In the genomic region with DNA sequence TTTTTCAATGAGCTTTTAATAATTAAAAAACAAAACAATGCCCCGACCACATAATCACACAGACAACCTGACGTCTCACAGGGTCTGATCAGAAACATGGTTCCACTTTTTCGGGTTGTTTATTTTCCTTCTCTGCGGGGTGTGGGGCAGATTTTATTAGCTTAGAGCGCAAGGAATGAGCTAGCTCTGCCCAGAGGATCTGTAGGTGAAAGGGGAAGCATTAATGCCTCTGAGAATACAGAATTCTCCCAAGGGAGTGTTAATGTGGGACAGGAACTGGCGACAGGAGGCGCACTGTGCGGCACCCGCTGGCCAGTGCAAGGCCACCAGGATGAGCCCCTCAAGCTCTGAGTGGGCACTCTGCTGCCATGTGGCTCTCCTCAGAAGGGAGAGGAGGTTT, we compare ENCODE assay signal across 15 cellular contexts.
DNase-seq lines count a peak whose midpoint lies in the region; ATAC-seq and TF ChIP-seq lines count a peak whose summit lies in the region.
"Had no signal": no experiment of that assay in that cellular context is flagged by ENCODE, and none has a peak within 500 bp of the region (broad histone marks: within the 10 kb centered on the region; RNA-seq: fewer than 3 reads in every experiment).

No MANE protein-coding gene starts in this region.

- TF ChIP-seq POLR2A in body of pancreas (IDR thresholded peaks at IDR 0.05) (no peak), prostate gland (IDR thresholded peaks at IDR 0.05) (no peak)

- WGBS in body of pancreas, 2 donors, result 86 to 95% methylated on average over 9 of the region's 9 CpGs
- WGBS in prostate gland, result 93% methylated on average over 9 of the region's 9 CpGs

- H3K4me1 ChIP-seq in body of pancreas (peaks cover 8% of the 10 kb centered on the region), prostate gland (replicated peaks) (no peaks in the 10 kb centered on the region)
- H3K4me1 ChIP-seq: BE2C had no signal

- H3K27me3 ChIP-seq in body of pancreas (no peaks in the 10 kb centered on the region), prostate gland (replicated peaks; ENCODE audit: insufficient read depth) (no peaks in the 10 kb centered on the region)
- H3K27me3 ChIP-seq: BE2C had no signal

- TF ChIP-seq CTCF in GM12872 (IDR thresholded peaks at IDR 0.05; ENCODE audit: insufficient read depth, low read depth, low read length) (0 out of 3 replicates have a peak, but pooled peaks have one; percentile 12), choroid plexus epithelial cell (conservative IDR thresholded peaks at IDR 0.05; ENCODE audit: low read depth, low read length) (peak; percentile 19), body of pancreas (IDR thresholded peaks at IDR 0.05) (no peak), prostate gland (IDR thresholded peaks at IDR 0.05) (no peak)

- H3K36me3 ChIP-seq in body of pancreas (replicated peaks in 1 of 2; ENCODE audit: insufficient read depth in 1 of 2, low read depth in 2 of 2) (no peaks in the 10 kb centered on the region), prostate gland (no peaks in the 10 kb centered on the region)
- H3K36me3 ChIP-seq: BE2C had no signal

- H3K9me3 ChIP-seq in body of pancreas (no peaks in the 10 kb centered on the region), prostate gland (no peaks in the 10 kb centered on the region)
- H3K9me3 ChIP-seq: BE2C had no signal

- H3K4me3 ChIP-seq in choroid plexus epithelial cell (ENCODE audit: low read depth, low read length), result no peak overlapping the region
- H3K4me3 ChIP-seq in body of pancreas, result no peak overlapping the region
- no peak overlapping the region for H3K4me3 ChIP-seq in prostate gland

- no peak overlapping the region for H3K27ac ChIP-seq in body of pancreas
- H3K27ac ChIP-seq in prostate gland, result no peak overlapping the region

- DNase-seq in HT-29 (ENCODE audit: low spot score) (peak; percentile 11), choroid plexus epithelial cell (ENCODE audit: low read depth) (peak; percentile 54), body of pancreas (no peak), prostate gland (ENCODE audit: low spot score) (no peak), posterior vena cava (ENCODE audit: low spot score) (no peak)
- DNase-seq: ACHN; BE2C; C1 segment of cervical spinal cord; CD4-positive, CD25-positive, alpha-beta regulatory T cell; CD8-positive, alpha-beta memory T cell; COR-L47; GOT3; H7 had no signal

- no peak for ATAC-seq in body of pancreas
- ATAC-seq: HCT116 had no signal

- intact Hi-C loops in body of pancreas (cut with DNase I) (no loop called here), prostate gland (cut with DNase I) (no loop called here), posterior vena cava (cut with DNase I) (no loop called here)

Comparison
In these comparisons a context has a peak if more than half of its experiments do, and no peak if none do; other contexts are left out.
1. CTCF ChIP-seq: peak in GM12872 (single experiment) and choroid plexus epithelial cell (single experiment); none in body of pancreas (0 of 7) and prostate gland (0 of 4).
2. DNase-seq: peak in HT-29 (single experiment) and choroid plexus epithelial cell (single experiment); none in body of pancreas (0 of 4), prostate gland (single experiment) and posterior vena cava (single experiment).